ENCODE assay signal across 8 cellular contexts in the genomic region with DNA sequence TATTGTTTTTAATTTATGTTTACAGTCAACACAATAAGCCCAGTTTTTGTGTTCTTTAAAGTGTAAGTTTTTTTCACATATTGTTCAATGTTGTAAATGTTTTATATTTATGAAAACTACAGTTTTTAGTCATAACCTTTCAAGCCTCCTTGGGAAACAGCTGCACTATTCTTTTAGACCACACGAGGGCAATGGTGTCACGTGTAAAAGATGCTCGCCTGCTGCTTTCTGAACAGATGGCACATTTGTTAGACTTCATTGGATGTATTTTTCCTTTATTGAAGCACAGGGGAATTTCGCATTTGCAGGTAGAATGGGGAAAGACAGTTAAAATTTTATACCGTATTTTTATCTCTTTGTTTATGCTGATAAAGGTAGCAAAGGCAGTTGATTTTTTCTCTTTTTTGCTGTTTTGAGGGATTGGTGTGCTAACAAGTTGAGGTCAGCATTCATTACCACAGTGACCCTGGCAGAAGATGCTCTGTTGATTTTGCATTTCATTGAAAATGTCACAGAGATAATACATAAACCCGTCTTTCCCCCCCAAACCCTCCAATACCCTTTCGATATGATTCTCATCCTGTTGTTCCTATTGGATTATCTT. TPM values are rescaled to one million over a fixed set of nuclear protein-coding genes. Genes with fewer than 3 reads are reported as not detected.
DNase-seq lines count a peak whose midpoint lies in the region; ATAC-seq and TF ChIP-seq lines count a peak whose summit lies in the region.

No MANE protein-coding gene starts in this region.

- peak; percentile 42 for ATAC-seq in HG02763 (IDR thresholded peaks at IDR 0.05; ENCODE audit: unreplicated experiment)
- no peak for ATAC-seq in activated CD8-positive, alpha-beta memory T cell treated with anti-CD3 and anti-CD28 coated beads, Interleukin-2, amount 10 ng/mL, durations not matched to agents 7 days and 5 days
- ATAC-seq in stimulated activated naive CD8-positive, alpha-beta T cell treated with anti-CD3 and anti-CD28 coated beads, Interleukin-15, Interleukin-2, amounts not matched to agents 100 U/mL and 50 U/mL, for 24 hours, result no peak

- TF ChIP-seq CTCF in endodermal cell (conservative IDR thresholded peaks at IDR 0.05), result peak; percentile 95

- peaks cover 16% of the 10 kb centered on the region for H3K4me1 Mint-ChIP-seq in activated CD8-positive, alpha-beta memory T cell treated with anti-CD3 and anti-CD28 coated beads, Interleukin-2, amount 10 ng/mL, durations not matched to agents 7 days and 5 days
- peaks cover 30% of the 10 kb centered on the region for H3K4me1 Mint-ChIP-seq in endodermal cell

- H3K9ac ChIP-seq in endodermal cell (ENCODE audit: extremely low read depth, low read length, poor library complexity, severe bottlenecking), result no peak overlapping the region

- H3K9me3 Mint-ChIP-seq in activated CD8-positive, alpha-beta memory T cell treated with anti-CD3 and anti-CD28 coated beads, Interleukin-2, amount 10 ng/mL, durations not matched to agents 7 days and 5 days (ENCODE audit: low read depth), result no peaks in the 10 kb centered on the region
- H3K9me3 Mint-ChIP-seq in endodermal cell, result no peaks in the 10 kb centered on the region

- H3K4me1 ChIP-seq in endodermal cell (ENCODE audit: control insufficient read depth, insufficient read depth, low read length), result peaks cover 3% of the 10 kb centered on the region

- peaks cover 42% of the 10 kb centered on the region for H3K27me3 ChIP-seq in endodermal cell (ENCODE audit: control insufficient read depth, insufficient read depth, low read length, poor library complexity, severe bottlenecking)

- H3K36me3 Mint-ChIP-seq in activated CD8-positive, alpha-beta memory T cell treated with anti-CD3 and anti-CD28 coated beads, Interleukin-2, amount 10 ng/mL, durations not matched to agents 7 days and 5 days, result no peaks in the 10 kb centered on the region
- no peaks in the 10 kb centered on the region for H3K36me3 Mint-ChIP-seq in endodermal cell (ENCODE audit: low read depth)

- CTCF ChIA-PET in activated CD8-positive, alpha-beta memory T cell treated with anti-CD3 and anti-CD28 coated beads, Interleukin-2, amount 10 ng/mL, durations not matched to agents 7 days and 5 days (lab: Charles Lee), result interaction anchor here (1.1 to 2.0 kb wide), 4 partner anchors 8 to 939 kb away, joined by 3 to 7 read pairs (median 4); no protein-coding TSS in a partner anchor

- peaks cover 3% of the 10 kb centered on the region for H3K9me3 ChIP-seq in endodermal cell (ENCODE audit: control insufficient read depth, low read length)

- H3K4me3 Mint-ChIP-seq in activated CD8-positive, alpha-beta memory T cell treated with anti-CD3 and anti-CD28 coated beads, Interleukin-2, amount 10 ng/mL, durations not matched to agents 7 days and 5 days, result no peak overlapping the region
- H3K4me3 Mint-ChIP-seq in endodermal cell, result no peak overlapping the region

- H3K36me3 ChIP-seq in endodermal cell (ENCODE audit: control insufficient read depth, insufficient read depth, low read length), result no peaks in the 10 kb centered on the region

- DNase-seq in NCI-H510A treated with DMSO at 0.1 percent for 48 hours (lab: John Stamatoyannopoulos, UW) (peak; percentile 13), NCI-H510A (lab: John Stamatoyannopoulos, UW) (no peak), NCI-H460 (ENCODE audit: extremely low read depth, low read depth) (peak; percentile 69), endodermal cell (peak; percentile 85), myocyte (ENCODE audit: low read depth) (peak; percentile 77)
- peak; percentile 67 for DNase-seq in activated CD8-positive, alpha-beta memory T cell treated with anti-CD3 and anti-CD28 coated beads, Interleukin-2, amount 10 ng/mL, durations not matched to agents 7 days and 5 days
- DNase-seq in stimulated activated naive CD8-positive, alpha-beta T cell treated with anti-CD3 and anti-CD28 coated beads, Interleukin-15, Interleukin-2, amounts not matched to agents 100 U/mL and 50 U/mL, for 24 hours, result peak; percentile 66

- H3K27ac Mint-ChIP-seq in activated CD8-positive, alpha-beta memory T cell treated with anti-CD3 and anti-CD28 coated beads, Interleukin-2, amount 10 ng/mL, durations not matched to agents 7 days and 5 days, result no peak overlapping the region
- no peak overlapping the region for H3K27ac Mint-ChIP-seq in endodermal cell

- H3K27me3 Mint-ChIP-seq in activated CD8-positive, alpha-beta memory T cell treated with anti-CD3 and anti-CD28 coated beads, Interleukin-2, amount 10 ng/mL, durations not matched to agents 7 days and 5 days, result peaks cover 57% of the 10 kb centered on the region
- H3K27me3 Mint-ChIP-seq in endodermal cell (ENCODE audit: insufficient read depth), result peaks cover 36% of the 10 kb centered on the region

- no peak overlapping the region for H3K27ac ChIP-seq in endodermal cell (ENCODE audit: low read depth, low read length)

- H3K4me3 ChIP-seq in endodermal cell (ENCODE audit: low read length), result no peak overlapping the region

- 0 to 18% methylated on average over 4 to 6 of the region's 7 CpGs for WGBS in endodermal cell (ENCODE audit: insufficient coverage in 1 of 2, insufficient read length in 1 of 2), 2 experiments

RNA-seq across cellular contexts. Expression of a gene that starts 59.0 kb away (rescaled TPM):
- 61.8 and 65.3 TPM in 2 replicates for total RNA-seq in NCI-H460 (2014; rRNA removed; shearing (Covaris generic))
- polyA plus RNA-seq in NCI-H460 (2014; cell fraction: nucleus; rRNA removed), result 40.7 and 64.1 TPM in 2 replicates
- total RNA-seq in activated CD8-positive, alpha-beta memory T cell treated with anti-CD3 and anti-CD28 coated beads, Interleukin-2, amount 10 ng/mL, durations not matched to agents 7 days and 5 days, result 100 to 1,000 TPM in 1 of 2 experiments, 10 to 100 TPM in 1; 74.1 to 104 TPM
- total RNA-seq in endodermal cell (10 to 100 TPM; 45.4 to 47.7 TPM), myocyte (58.7 and 62.7 TPM in 2 replicates)
- 83.1 TPM for polyA plus RNA-seq in endodermal cell (2013, experiment 1 of 2)
- polyA plus RNA-seq in endodermal cell (2013, experiment 2 of 2), result 71.7 TPM
- polyA plus RNA-seq in myocyte (2012), result 51.3 TPM
